ENCODE assay signal across 1 cellular context in the genomic region with DNA sequence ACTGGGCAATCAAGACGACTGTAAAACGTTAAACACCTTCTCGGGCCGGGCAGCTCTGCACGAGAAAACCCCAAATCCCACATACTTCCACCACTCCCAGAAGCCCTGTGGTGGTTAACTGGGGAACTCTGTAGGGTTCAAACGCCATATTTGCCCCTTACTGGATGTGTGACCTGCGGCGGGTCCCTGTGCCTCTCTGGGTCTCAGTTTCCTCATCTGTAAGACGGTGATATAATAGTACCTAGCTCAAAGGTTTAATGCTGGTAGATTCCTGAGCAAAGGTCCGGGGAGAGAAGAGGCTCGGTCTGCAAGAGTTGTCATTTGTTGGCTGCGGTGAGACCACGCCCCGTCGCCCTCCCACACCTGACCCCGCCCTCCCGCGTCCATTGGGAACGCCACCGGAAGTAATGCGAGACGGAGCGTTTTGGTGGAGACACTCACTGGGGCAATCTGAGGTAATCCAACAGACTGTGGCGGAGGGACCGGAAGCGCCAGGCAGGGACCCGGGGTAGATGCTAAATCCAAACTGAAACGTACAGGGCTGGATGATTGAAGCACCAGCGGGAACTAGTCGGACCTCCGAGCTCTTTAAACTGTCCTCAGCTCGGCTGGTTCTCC.
A peak's percentile ranks its signal among the peaks of the same experiment; 100 is the strongest.
TF ChIP-seq lines count a peak whose summit lies in the region.

No MANE protein-coding gene starts in this region.

TF ChIP-seq in IMR-90, 13 proteins besides CTCF, POLR2A, EP300 and RAD21 (continued from another document):
- TF ChIP-seq, protein P1, sequence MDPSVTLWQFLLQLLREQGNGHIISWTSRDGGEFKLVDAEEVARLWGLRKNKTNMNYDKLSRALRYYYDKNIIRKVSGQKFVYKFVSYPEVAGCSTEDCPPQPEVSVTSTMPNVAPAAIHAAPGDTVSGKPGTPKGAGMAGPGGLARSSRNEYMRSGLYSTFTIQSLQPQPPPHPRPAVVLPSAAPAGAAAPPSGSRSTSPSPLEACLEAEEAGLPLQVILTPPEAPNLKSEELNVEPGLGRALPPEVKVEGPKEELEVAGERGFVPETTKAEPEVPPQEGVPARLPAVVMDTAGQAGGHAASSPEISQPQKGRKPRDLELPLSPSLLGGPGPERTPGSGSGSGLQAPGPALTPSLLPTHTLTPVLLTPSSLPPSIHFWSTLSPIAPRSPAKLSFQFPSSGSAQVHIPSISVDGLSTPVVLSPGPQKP (IDR thresholded peaks at IDR 0.05; ENCODE audit: borderline replicate concordance, low read depth, low read length), result no peak
- TF ChIP-seq, protein P2, sequence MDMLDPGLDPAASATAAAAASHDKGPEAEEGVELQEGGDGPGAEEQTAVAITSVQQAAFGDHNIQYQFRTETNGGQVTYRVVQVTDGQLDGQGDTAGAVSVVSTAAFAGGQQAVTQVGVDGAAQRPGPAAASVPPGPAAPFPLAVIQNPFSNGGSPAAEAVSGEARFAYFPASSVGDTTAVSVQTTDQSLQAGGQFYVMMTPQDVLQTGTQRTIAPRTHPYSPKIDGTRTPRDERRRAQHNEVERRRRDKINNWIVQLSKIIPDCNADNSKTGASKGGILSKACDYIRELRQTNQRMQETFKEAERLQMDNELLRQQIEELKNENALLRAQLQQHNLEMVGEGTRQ (IDR thresholded peaks at IDR 0.05; ENCODE audit: low read depth, low read length), result peak; percentile 58; the same call in 1 of the 2 replicates
- TF ChIP-seq CHD1 (IDR thresholded peaks at IDR 0.05; ENCODE audit: low read depth, low read length), result no peak
- TF ChIP-seq RCOR1 (IDR thresholded peaks at IDR 0.05; ENCODE audit: insufficient replicate concordance, low read length), result peak; percentile 11
- no peak for TF ChIP-seq NFE2L2 (IDR thresholded peaks at IDR 0.05; ENCODE audit: low read depth, low read length)
- no peak for TF ChIP-seq RFX5 (IDR thresholded peaks at IDR 0.05; ENCODE audit: low read depth, low read length)
- no peak for TF ChIP-seq FOS (IDR thresholded peaks at IDR 0.05; ENCODE audit: low read depth, low read length)
- no peak for TF ChIP-seq MAFK (IDR thresholded peaks at IDR 0.05; ENCODE audit: low read depth, low read length)
- TF ChIP-seq BHLHE40 (IDR thresholded peaks at IDR 0.05; ENCODE audit: low read depth, low read length), result no peak
